ENCODE assay signal across 16 cellular contexts in the genomic region with DNA sequence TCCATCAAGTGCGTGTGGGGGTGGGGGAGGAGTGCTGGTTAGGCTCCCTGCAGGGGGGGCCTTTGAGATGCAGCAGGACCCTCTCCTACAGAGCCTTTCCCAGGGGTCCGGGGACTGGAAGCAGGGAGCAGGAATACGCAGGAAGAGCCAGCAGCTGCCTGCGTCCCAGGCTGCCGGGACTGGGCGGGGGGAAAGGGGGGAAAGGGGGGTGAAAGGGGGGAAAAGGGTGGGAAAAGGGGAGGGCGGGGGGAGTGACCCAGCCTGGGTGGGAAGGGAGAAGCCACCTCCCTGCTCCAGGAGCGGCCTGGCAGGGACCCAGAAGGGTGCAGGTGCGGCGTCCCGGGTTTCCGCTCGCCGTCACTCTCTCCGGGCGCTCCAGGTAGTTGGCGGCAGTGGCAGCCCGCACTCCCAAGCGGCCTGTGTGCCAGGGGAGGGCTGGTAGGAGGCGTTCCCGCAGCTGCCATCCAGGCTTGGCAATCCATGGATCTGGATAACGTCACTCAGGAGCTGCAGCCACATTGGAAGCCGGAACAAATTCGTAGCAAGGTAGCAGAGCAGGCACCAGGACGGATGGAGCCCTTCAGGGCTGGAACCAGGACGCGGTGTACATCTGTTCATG.
DNase-seq lines count a peak whose midpoint lies in the region; ATAC-seq, FAIRE-seq and TF ChIP-seq lines count a peak whose summit lies in the region.
"Had no signal": no experiment of that assay in that cellular context is flagged by ENCODE, and none has a peak within 500 bp of the region (broad histone marks: within the 10 kb centered on the region; RNA-seq: fewer than 3 reads in every experiment).

No MANE protein-coding gene starts in this region.

- no peak for FAIRE-seq in urothelium cell line (lab: Jason Lieb, UNC)

- H3K27me3 ChIP-seq in fibroblast of lung (ENCODE audit: control insufficient read depth, insufficient read depth, low read length) (peaks cover 12% of the 10 kb centered on the region), parathyroid adenoma (ENCODE audit: control insufficient read depth, insufficient read depth, low read length) (no peaks in the 10 kb centered on the region)
- H3K27me3 ChIP-seq: SJCRH30 had no signal

- H3K36me3 ChIP-seq in fibroblast of lung (ENCODE audit: control insufficient read depth, insufficient read depth, low read length) = no peaks in the 10 kb centered on the region
- H3K36me3 ChIP-seq in parathyroid adenoma (ENCODE audit: control insufficient read depth, insufficient read depth, low read length) = no peaks in the 10 kb centered on the region
- H3K36me3 ChIP-seq: SJCRH30 had no signal

- no peak overlapping the region for H3K4me2 ChIP-seq in fibroblast of lung (ENCODE audit: extremely low read depth, insufficient read depth, low read length)
- H3K4me2 ChIP-seq in parathyroid adenoma (ENCODE audit: low read length) = peak overlapping the region; percentile 51

- H2AFZ ChIP-seq in fibroblast of lung (ENCODE audit: low read length) (no peak overlapping the region), parathyroid adenoma (peak overlapping the region; percentile 58)
- H2AFZ ChIP-seq: GM23248 had no signal

- no peaks in the 10 kb centered on the region for H3K9me3 Mint-ChIP-seq in activated naive CD4-positive, alpha-beta T cell treated with anti-CD3 and anti-CD28 coated beads, Interleukin-2, amount 10 ng/mL, durations not matched to agents 7 days and 5 days
- H3K9me3 Mint-ChIP-seq: activated T-cell treated with anti-CD3 and anti-CD28 coated beads, Interleukin-2, amount 50 U/mL, for 24 hours; WTC11 had no signal

- H3K79me2 ChIP-seq in fibroblast of lung (ENCODE audit: control insufficient read depth, insufficient read depth, low read length) (no peaks in the 10 kb centered on the region), parathyroid adenoma (no peaks in the 10 kb centered on the region)

- no peak overlapping the region for H3K4me3 ChIP-seq in fibroblast of lung (replicated peaks in 1 of 4; ENCODE audit: control extremely low read depth in 1 of 4, insufficient read depth in 1 of 4, low read depth in 3 of 4, low read length in 4 of 4)
- no peak overlapping the region for H3K4me3 ChIP-seq in parathyroid adenoma (ENCODE audit: low read depth, low read length)
- H3K4me3 ChIP-seq: GM23248, SJCRH30 had no signal

- H3K9ac ChIP-seq in fibroblast of lung (ENCODE audit: insufficient read depth, low read length) = peak overlapping the region; percentile 16
- no peak overlapping the region for H3K9ac ChIP-seq in parathyroid adenoma
- H3K9ac ChIP-seq: GM23248 had no signal

- ATAC-seq in HG03135 (IDR thresholded peaks at IDR 0.05; ENCODE audit: unreplicated experiment) (no peak), HG03196 (IDR thresholded peaks at IDR 0.05; ENCODE audit: unreplicated experiment) (no peak)
- ATAC-seq: WTC11 had no signal

- no peak overlapping the region for H3K27ac Mint-ChIP-seq in activated naive CD4-positive, alpha-beta T cell treated with anti-CD3 and anti-CD28 coated beads, Interleukin-2, amount 10 ng/mL, durations not matched to agents 7 days and 5 days
- H3K27ac Mint-ChIP-seq: activated T-cell treated with anti-CD3 and anti-CD28 coated beads, Interleukin-2, amount 50 U/mL, for 24 hours; WTC11 had no signal

- CTCF ChIA-PET in activated naive CD4-positive, alpha-beta T cell treated with anti-CD3 and anti-CD28 coated beads, Interleukin-2, amount 10 ng/mL, durations not matched to agents 7 days and 5 days (lab: Charles Lee) = no interaction called here

- H3K4me1 ChIP-seq in fibroblast of lung (ENCODE audit: control insufficient read depth, extremely low read depth, insufficient read depth, low read length) (no peaks in the 10 kb centered on the region), parathyroid adenoma (peaks cover 2% of the 10 kb centered on the region)
- H3K4me1 ChIP-seq: SJCRH30 had no signal

- H3K9me3 ChIP-seq in fibroblast of lung (ENCODE audit: control insufficient read depth, insufficient read depth, low read depth, low read length) = no peaks in the 10 kb centered on the region
- no peaks in the 10 kb centered on the region for H3K9me3 ChIP-seq in parathyroid adenoma (ENCODE audit: control insufficient read depth, low read length)
- H3K9me3 ChIP-seq: SJCRH30 had no signal

- peak; percentile 63 for DNase-seq in HT-29 (ENCODE audit: low spot score)
- DNase-seq in NCI-H2196 (lab: John Stamatoyannopoulos, UW; ENCODE audit: unreplicated experiment) = peak; percentile 77
- DNase-seq in fibroblast of lung (ENCODE audit: low read depth in 2 of 2) = no peak
- DNase-seq in activated naive CD4-positive, alpha-beta T cell treated with anti-CD3 and anti-CD28 coated beads, Interleukin-2, amount 10 ng/mL, durations not matched to agents 7 days and 5 days = no peak
- DNase-seq in urothelium cell line (ENCODE audit: low spot score) = no peak
- DNase-seq: activated T-cell treated with anti-CD3 and anti-CD28 coated beads, Interleukin-2, amount 50 U/mL, for 24 hours; amniotic stem cell; CD4-positive, CD25-positive, alpha-beta regulatory T cell; effector memory CD4-positive, alpha-beta T cell; GM23248; NCI-H187 treated with DMSO at 0.1 percent for 48 hours; SJCRH30 had no signal

- no peak overlapping the region for H3K4me3 Mint-ChIP-seq in activated naive CD4-positive, alpha-beta T cell treated with anti-CD3 and anti-CD28 coated beads, Interleukin-2, amount 10 ng/mL, durations not matched to agents 7 days and 5 days
- H3K4me3 Mint-ChIP-seq: activated T-cell treated with anti-CD3 and anti-CD28 coated beads, Interleukin-2, amount 50 U/mL, for 24 hours; WTC11 had no signal

- peaks cover 5% of the 10 kb centered on the region for H3K27me3 Mint-ChIP-seq in activated naive CD4-positive, alpha-beta T cell treated with anti-CD3 and anti-CD28 coated beads, Interleukin-2, amount 10 ng/mL, durations not matched to agents 7 days and 5 days

- no peaks in the 10 kb centered on the region for H3K4me1 Mint-ChIP-seq in activated naive CD4-positive, alpha-beta T cell treated with anti-CD3 and anti-CD28 coated beads, Interleukin-2, amount 10 ng/mL, durations not matched to agents 7 days and 5 days

- no peak overlapping the region for H3K27ac ChIP-seq in fibroblast of lung (ENCODE audit: insufficient read depth, low read length)
- H3K27ac ChIP-seq in parathyroid adenoma = no peak overlapping the region
- H3K27ac ChIP-seq: GM23248, SJCRH30 had no signal

- H3K36me3 Mint-ChIP-seq in activated naive CD4-positive, alpha-beta T cell treated with anti-CD3 and anti-CD28 coated beads, Interleukin-2, amount 10 ng/mL, durations not matched to agents 7 days and 5 days = no peaks in the 10 kb centered on the region
- H3K36me3 Mint-ChIP-seq: CD4-positive, CD25-positive, alpha-beta regulatory T cell; WTC11 had no signal

- no peak for TF ChIP-seq CTCF in fibroblast of lung (conservative IDR thresholded peaks at IDR 0.05 in 1 of 2, IDR thresholded peaks at IDR 0.05 in 1 of 2; ENCODE audit: low read depth in 1 of 2, low read length in 2 of 2)
- TF ChIP-seq CTCF in parathyroid adenoma (IDR thresholded peaks at IDR 0.05) = no peak

- H4K20me1 ChIP-seq in fibroblast of lung (ENCODE audit: control insufficient read depth, extremely low read depth, insufficient read depth, low read length) = no peaks in the 10 kb centered on the region

Comparison
In these comparisons a context has a peak if more than half of its experiments do, and no peak if none do; other contexts are left out.
1. DNase-seq: peak in HT-29 (single experiment) and NCI-H2196 (single experiment); none in fibroblast of lung (0 of 2), activated naive CD4-positive, alpha-beta T cell treated with anti-CD3 and anti-CD28 coated beads, Interleukin-2, amount 10 ng/mL, durations not matched to agents 7 days and 5 days (single experiment) and urothelium cell line (single experiment).